ENCODE assay signal across 18 cellular contexts in genomic region chr12:46921754-46922113, GRCh38.
DNase-seq lines count a peak whose midpoint lies in the region; ATAC-seq and TF ChIP-seq lines count a peak whose summit lies in the region.
"Had no signal": no experiment of that assay in that cellular context is flagged by ENCODE, and none has a peak within 500 bp of the region (broad histone marks: within the 10 kb centered on the region; RNA-seq: fewer than 3 reads in every experiment).

No MANE protein-coding gene starts in this region.

- BruUV-seq in PC-9 (replicated peaks; lab: Mats Ljungman, UMichigan), result no TSS peak

- H3K27ac ChIP-seq in PC-9 (peak overlapping the region; percentile 76), fibroblast of lung (ENCODE audit: insufficient read depth, low read length) (peak overlapping the region; percentile 6), neural progenitor cell (no peak overlapping the region), psoas muscle (no peak overlapping the region), lower lobe of right lung (no peak overlapping the region)

- H3K9ac ChIP-seq in fibroblast of lung (ENCODE audit: insufficient read depth, low read length) (no peak overlapping the region), neural progenitor cell (no peak overlapping the region)
- H3K9ac ChIP-seq: BLaER1 treated with 17β-estradiol and CSF1 and Interleukin-3, amounts not matched to agents 10 nM and 100 nM had no signal

- no peak overlapping the region for H3K4me3 Mint-ChIP-seq in neural progenitor cell
- H3K4me3 Mint-ChIP-seq: activated CD4-positive, alpha-beta memory T cell treated with anti-CD3 and anti-CD28 coated beads for 36 hours; activated naive CD8-positive, alpha-beta T cell treated with anti-CD3 and anti-CD28 coated beads, Interleukin-2, amount 10 ng/mL, durations not matched to agents 7 days and 5 days; activated T-cell treated with anti-CD3 and anti-CD28 coated beads, Interleukin-2, amount 50 U/mL, for 72 hours; stimulated activated naive CD8-positive, alpha-beta T cell treated with anti-CD3 and anti-CD28 coated beads, Interleukin-15, Interleukin-2, amounts not matched to agents 100 ng/mL and 50 ng/mL, for 24 hours had no signal

- H3K9me2 ChIP-seq in PC-9 (ENCODE audit: insufficient read depth), result no peaks in the 10 kb centered on the region

- no peaks in the 10 kb centered on the region for H3K36me3 ChIP-seq in PC-9 (ENCODE audit: low read depth)
- H3K36me3 ChIP-seq in fibroblast of lung (ENCODE audit: control insufficient read depth, insufficient read depth, low read length), result no peaks in the 10 kb centered on the region
- no peaks in the 10 kb centered on the region for H3K36me3 ChIP-seq in neural progenitor cell
- H3K36me3 ChIP-seq in psoas muscle (ENCODE audit: insufficient read depth in 1 of 2, low read depth in 1 of 2), result no peaks in the 10 kb centered on the region
- no peaks in the 10 kb centered on the region for H3K36me3 ChIP-seq in lower lobe of right lung
- H3K36me3 ChIP-seq: BLaER1 treated with 17β-estradiol and CSF1 and Interleukin-3, amounts not matched to agents 10 nM and 100 nM had no signal

- intact Hi-C loops in PC-9 (cut with micrococcal nuclease; ENCODE audit: unreplicated experiment), result no loop called here
- intact Hi-C loops in psoas muscle (cut with DNase I), result no loop called here
- intact Hi-C loops in lower lobe of right lung (cut with DNase I), result no loop called here

- peaks cover 4% of the 10 kb centered on the region for H3K9me3 ChIP-seq in PC-9 (ENCODE audit: insufficient read depth, low read depth)
- no peaks in the 10 kb centered on the region for H3K9me3 ChIP-seq in fibroblast of lung (ENCODE audit: control insufficient read depth, insufficient read depth, low read depth, low read length)
- no peaks in the 10 kb centered on the region for H3K9me3 ChIP-seq in neural progenitor cell (ENCODE audit: low read depth)
- H3K9me3 ChIP-seq in psoas muscle, result peaks cover 3% of the 10 kb centered on the region
- no peaks in the 10 kb centered on the region for H3K9me3 ChIP-seq in lower lobe of right lung

- peak; percentile 59 for DNase-seq in AG20443 (ENCODE audit: low spot score)
- DNase-seq in PC-9, result no peak
- DNase-seq in fibroblast of lung (ENCODE audit: low read depth in 2 of 2), result peak; percentile 15 to 94
- peak; percentile 13 for DNase-seq in myocyte (ENCODE audit: low read depth)
- no peak for DNase-seq in neural progenitor cell (ENCODE audit: low spot score)
- DNase-seq in cerebellar cortex (ENCODE audit: low spot score), result no peak
- no peak for DNase-seq in psoas muscle
- DNase-seq in lower lobe of right lung, result no peak
- DNase-seq: activated CD4-positive, alpha-beta memory T cell treated with anti-CD3 and anti-CD28 coated beads for 36 hours; activated naive CD8-positive, alpha-beta T cell treated with anti-CD3 and anti-CD28 coated beads, Interleukin-2, amount 10 ng/mL, durations not matched to agents 7 days and 5 days; activated T-cell treated with anti-CD3 and anti-CD28 coated beads, Interleukin-2, amount 50 U/mL, for 72 hours; caudate nucleus; DMS153; hippocampal formation; NCI-H1694 treated with DMSO at 0.1 percent for 48 hours; NCI-H510A had no signal

- H3K36me3 Mint-ChIP-seq in neural progenitor cell, result no peaks in the 10 kb centered on the region
- H3K36me3 Mint-ChIP-seq: activated CD4-positive, alpha-beta memory T cell treated with anti-CD3 and anti-CD28 coated beads for 36 hours; activated naive CD8-positive, alpha-beta T cell treated with anti-CD3 and anti-CD28 coated beads, Interleukin-2, amount 10 ng/mL, durations not matched to agents 7 days and 5 days had no signal

- CTCF ChIA-PET in PC-9 (lab: Charles Lee), result no interaction called here

- H3K79me2 ChIP-seq in PC-9 (ENCODE audit: low read depth) (no peaks in the 10 kb centered on the region), fibroblast of lung (ENCODE audit: control insufficient read depth, insufficient read depth, low read length) (no peaks in the 10 kb centered on the region), neural progenitor cell (ENCODE audit: low read depth) (no peaks in the 10 kb centered on the region)

- H4K20me1 ChIP-seq in PC-9 (ENCODE audit: insufficient read depth), result no peaks in the 10 kb centered on the region
- no peaks in the 10 kb centered on the region for H4K20me1 ChIP-seq in fibroblast of lung (ENCODE audit: control insufficient read depth, extremely low read depth, insufficient read depth, low read length)
- H4K20me1 ChIP-seq in neural progenitor cell (ENCODE audit: low read depth), result no peaks in the 10 kb centered on the region
- H4K20me1 ChIP-seq: BLaER1 treated with 17β-estradiol and CSF1 and Interleukin-3, amounts not matched to agents 10 nM and 100 nM had no signal

- WGBS in psoas muscle, 3 donors, result 75 to 83% (median 81%) methylated on average over 1 of the region's 1 CpG

- no peaks in the 10 kb centered on the region for H3K27me3 Mint-ChIP-seq in neural progenitor cell (ENCODE audit: insufficient read depth, low read depth)
- H3K27me3 Mint-ChIP-seq: activated CD4-positive, alpha-beta memory T cell treated with anti-CD3 and anti-CD28 coated beads for 36 hours had no signal

- H3K4me2 ChIP-seq in PC-9 (peak overlapping the region; percentile 49), fibroblast of lung (ENCODE audit: extremely low read depth, insufficient read depth, low read length) (no peak overlapping the region), neural progenitor cell (no peak overlapping the region)

- H3K4me1 ChIP-seq in PC-9 (replicated peaks; ENCODE audit: insufficient read depth) (peaks cover 20% of the 10 kb centered on the region), fibroblast of lung (ENCODE audit: control insufficient read depth, extremely low read depth, insufficient read depth, low read length) (peaks cover 11% of the 10 kb centered on the region), neural progenitor cell (peaks cover 4% of the 10 kb centered on the region), psoas muscle (peaks cover 7% of the 10 kb centered on the region), lower lobe of right lung (peaks cover 9% of the 10 kb centered on the region)

- TF ChIP-seq CTCF in PC-9 (conservative IDR thresholded peaks at IDR 0.05), result no peak
- no peak for TF ChIP-seq CTCF in fibroblast of lung (conservative IDR thresholded peaks at IDR 0.05 in 1 of 2, IDR thresholded peaks at IDR 0.05 in 1 of 2; ENCODE audit: low read depth in 1 of 2, low read length in 2 of 2)
- TF ChIP-seq CTCF in neural progenitor cell (IDR thresholded peaks at IDR 0.05), result no peak
- no peak for TF ChIP-seq CTCF in psoas muscle (IDR thresholded peaks at IDR 0.05)
- no peak for TF ChIP-seq CTCF in lower lobe of right lung (IDR thresholded peaks at IDR 0.05)

- H3K9me3 Mint-ChIP-seq in neural progenitor cell, result no peaks in the 10 kb centered on the region
- H3K9me3 Mint-ChIP-seq: activated CD4-positive, alpha-beta memory T cell treated with anti-CD3 and anti-CD28 coated beads for 36 hours; activated naive CD8-positive, alpha-beta T cell treated with anti-CD3 and anti-CD28 coated beads, Interleukin-2, amount 10 ng/mL, durations not matched to agents 7 days and 5 days; activated T-cell treated with anti-CD3 and anti-CD28 coated beads, Interleukin-2, amount 50 U/mL, for 72 hours had no signal

- no peak overlapping the region for H3K27ac Mint-ChIP-seq in neural progenitor cell
- H3K27ac Mint-ChIP-seq: activated CD4-positive, alpha-beta memory T cell treated with anti-CD3 and anti-CD28 coated beads for 36 hours; activated naive CD8-positive, alpha-beta T cell treated with anti-CD3 and anti-CD28 coated beads, Interleukin-2, amount 10 ng/mL, durations not matched to agents 7 days and 5 days; activated T-cell treated with anti-CD3 and anti-CD28 coated beads, Interleukin-2, amount 50 U/mL, for 72 hours; stimulated activated naive CD8-positive, alpha-beta T cell treated with anti-CD3 and anti-CD28 coated beads, Interleukin-15, Interleukin-2, amounts not matched to agents 100 ng/mL and 50 ng/mL, for 24 hours had no signal

- no peaks in the 10 kb centered on the region for H3K4me1 Mint-ChIP-seq in neural progenitor cell
- H3K4me1 Mint-ChIP-seq: activated naive CD8-positive, alpha-beta T cell treated with anti-CD3 and anti-CD28 coated beads, Interleukin-2, amount 10 ng/mL, durations not matched to agents 7 days and 5 days had no signal

- peaks cover 8% of the 10 kb centered on the region; the same call in 1 of the 2 replicates for H3F3A ChIP-seq in PC-9 (ENCODE audit: insufficient read depth, low read depth)
- H3F3A ChIP-seq in neural progenitor cell (ENCODE audit: low read depth), result no peaks in the 10 kb centered on the region

- ATAC-seq in psoas muscle (no peak), lower lobe of right lung (no peak)
- ATAC-seq: activated T-cell treated with anti-CD3 and anti-CD28 coated beads, Interleukin-2, amount 50 U/mL, for 72 hours had no signal

- no peaks in the 10 kb centered on the region for H3K27me3 ChIP-seq in PC-9 (ENCODE audit: insufficient read depth, low read depth)
- no peaks in the 10 kb centered on the region for H3K27me3 ChIP-seq in fibroblast of lung (ENCODE audit: control insufficient read depth, insufficient read depth, low read length)
- no peaks in the 10 kb centered on the region for H3K27me3 ChIP-seq in neural progenitor cell
- H3K27me3 ChIP-seq in psoas muscle (ENCODE audit: insufficient read depth in 3 of 3, low read length in 2 of 3), result no peaks in the 10 kb centered on the region
- H3K27me3 ChIP-seq in lower lobe of right lung (ENCODE audit: low read depth), result no peaks in the 10 kb centered on the region
- H3K27me3 ChIP-seq: BLaER1 treated with 17β-estradiol and CSF1 and Interleukin-3, amounts not matched to agents 10 nM and 100 nM had no signal

- peak overlapping the region; percentile 30; the same call in 1 of the 2 replicates for H2AFZ ChIP-seq in PC-9
- H2AFZ ChIP-seq in fibroblast of lung (ENCODE audit: low read length), result no peak overlapping the region
- no peak overlapping the region for H2AFZ ChIP-seq in neural progenitor cell (replicated peaks)

- POLR2A ChIA-PET in PC-9 (lab: Charles Lee; ENCODE audit: unreplicated experiment), result no interaction called here

- no peak overlapping the region for H3K4me3 ChIP-seq in PC-9
- no peak overlapping the region for H3K4me3 ChIP-seq in fibroblast of lung (replicated peaks in 1 of 4; ENCODE audit: control extremely low read depth in 1 of 4, insufficient read depth in 1 of 4, low read depth in 3 of 4, low read length in 4 of 4)
- no peak overlapping the region for H3K4me3 ChIP-seq in neural progenitor cell
- no peak overlapping the region for H3K4me3 ChIP-seq in psoas muscle
- no peak overlapping the region for H3K4me3 ChIP-seq in lower lobe of right lung
- H3K4me3 ChIP-seq: BLaER1 treated with 17β-estradiol and CSF1 and Interleukin-3, amounts not matched to agents 10 nM and 100 nM had no signal

Comparison
In these comparisons a context has a peak if more than half of its experiments do, and no peak if none do; other contexts are left out.
1. DNase-seq: peak in AG20443 (single experiment), fibroblast of lung (2 of 2) and myocyte (single experiment); none in PC-9 (0 of 2), neural progenitor cell (single experiment), cerebellar cortex (single experiment), psoas muscle (0 of 2) and lower lobe of right lung (single experiment).
2. H3K27ac ChIP-seq: peak in PC-9 (single experiment) and fibroblast of lung (single experiment); none in neural progenitor cell (single experiment), psoas muscle (single experiment) and lower lobe of right lung (single experiment).